In genomic region chr13:31818236-31818635, GRCh38 we compare ENCODE assay signal across 19 cellular contexts.
DNase-seq lines count a peak whose midpoint lies in the region; ATAC-seq, FAIRE-seq and TF ChIP-seq lines count a peak whose summit lies in the region.
"Had no signal": no experiment of that assay in that cellular context is flagged by ENCODE, and none has a peak within 500 bp of the region (broad histone marks: within the 10 kb centered on the region; RNA-seq: fewer than 3 reads in every experiment).

No MANE protein-coding gene starts in this region.

- in situ Hi-C loops in GM23248 (cut with MboI), result no loop called here

- FAIRE-seq in bronchial epithelial cell (lab: Jason Lieb, UNC), result no peak
- FAIRE-seq: A204.1, GM12878, HTR-8/SVneo, K562 had no signal

- no peak for ATAC-seq in activated T-cell treated with anti-CD3 and anti-CD28 coated beads, Interleukin-2, amount 50 U/mL, for 72 hours (replicated peaks in 1 of 2)
- ATAC-seq in HG03280 (IDR thresholded peaks at IDR 0.05; ENCODE audit: unreplicated experiment), result no peak
- ATAC-seq: GM12878, K562 had no signal

- peaks cover 5% of the 10 kb centered on the region for H3K9me3 ChIP-seq in GM23248 (ENCODE audit: low read depth)

- H4K20me1 ChIP-seq in GM23248 (ENCODE audit: insufficient read depth), result no peaks in the 10 kb centered on the region

- H3K4me1 Mint-ChIP-seq in activated T-cell treated with anti-CD3 and anti-CD28 coated beads, Interleukin-2, amount 50 U/mL, for 72 hours (ENCODE audit: low read depth), result no peaks in the 10 kb centered on the region
- H3K4me1 Mint-ChIP-seq: CD4-positive, alpha-beta memory T cell had no signal

- H3K27me3 ChIP-seq in GM23248 (replicated peaks; ENCODE audit: insufficient read depth) (no peaks in the 10 kb centered on the region), bronchial epithelial cell (ENCODE audit: control insufficient read depth, insufficient read depth, low read length) (no peaks in the 10 kb centered on the region)

- peaks cover 12% of the 10 kb centered on the region in 2 donors for H3K9me3 Mint-ChIP-seq in activated T-cell treated with anti-CD3 and anti-CD28 coated beads, Interleukin-2, amount 50 U/mL, for 72 hours

- no peak overlapping the region for H3K27ac ChIP-seq in GM23248
- H3K27ac ChIP-seq: C4-2B, HL-60 had no signal

- TF ChIP-seq CTCF in bronchial epithelial cell (IDR thresholded peaks at IDR 0.05; ENCODE audit: insufficient read depth, low read length, severe bottlenecking), result no peak

- peaks cover 4 to 8% of the 10 kb centered on the region in 2 donors for H3K36me3 Mint-ChIP-seq in activated T-cell treated with anti-CD3 and anti-CD28 coated beads, Interleukin-2, amount 50 U/mL, for 72 hours (ENCODE audit: insufficient read depth in 2 of 2)

- no peak overlapping the region for H2AFZ ChIP-seq in GM23248

- H3K36me3 ChIP-seq in GM23248 (ENCODE audit: low read depth), result no peaks in the 10 kb centered on the region
- H3K36me3 ChIP-seq in bronchial epithelial cell (ENCODE audit: control insufficient read depth, insufficient read depth, low read length), result no peaks in the 10 kb centered on the region
- H3K36me3 ChIP-seq: HAP-1 had no signal

- H3K4me3 ChIP-seq in GM23248 (no peak overlapping the region), bronchial epithelial cell (ENCODE audit: low read depth, low read length) (no peak overlapping the region)
- H3K4me3 ChIP-seq: GM12878, HAP-1, K562 had no signal

- no peak overlapping the region for H3K4me3 Mint-ChIP-seq in activated T-cell treated with anti-CD3 and anti-CD28 coated beads, Interleukin-2, amount 50 U/mL, for 72 hours
- H3K4me3 Mint-ChIP-seq: CD4-positive, alpha-beta memory T cell had no signal

- DNase-seq in GM23248 (peak; percentile 35), LHCN-M2 (ENCODE audit: low read depth) (peak; percentile 17), bronchial epithelial cell (ENCODE audit: low read depth) (peak; percentile 33), iris pigment epithelial cell (ENCODE audit: low read depth) (peak; percentile 7), NCI-H2196 treated with DMSO at 0.1 percent for 48 hours (lab: John Stamatoyannopoulos, UW; ENCODE audit: unreplicated experiment) (no peak), CD1c-positive myeloid dendritic cell (ENCODE audit: extremely low spot score) (no peak)
- no peak for DNase-seq in activated T-cell treated with anti-CD3 and anti-CD28 coated beads, Interleukin-2, amount 50 U/mL, for 72 hours
- DNase-seq: AML-193; CD4-positive, alpha-beta memory T cell; DMS79 treated with DMSO at 0.1 percent for 48 hours; IMR-90 had no signal

- H3F3A ChIP-seq in GM23248 (ENCODE audit: insufficient read depth), result peaks cover 14% of the 10 kb centered on the region

- no peak overlapping the region for H3K27ac Mint-ChIP-seq in activated T-cell treated with anti-CD3 and anti-CD28 coated beads, Interleukin-2, amount 50 U/mL, for 72 hours
- H3K27ac Mint-ChIP-seq: CD4-positive, alpha-beta memory T cell had no signal

- H3K79me2 ChIP-seq in GM23248 (ENCODE audit: insufficient read depth), result no peaks in the 10 kb centered on the region

- H3K4me1 ChIP-seq in GM23248 (ENCODE audit: insufficient read depth), result no peaks in the 10 kb centered on the region

- no peaks in the 10 kb centered on the region for H3K27me3 Mint-ChIP-seq in activated T-cell treated with anti-CD3 and anti-CD28 coated beads, Interleukin-2, amount 50 U/mL, for 72 hours (ENCODE audit: low read depth)
- H3K27me3 Mint-ChIP-seq: CD4-positive, alpha-beta memory T cell had no signal

- no peak overlapping the region for H3K9ac ChIP-seq in GM23248

- no peak overlapping the region for H3K4me2 ChIP-seq in GM23248 (ENCODE audit: unreplicated experiment)

- no peaks in the 10 kb centered on the region for H3K9me2 ChIP-seq in GM23248 (ENCODE audit: insufficient read depth)

Comparison
In these comparisons a context has a peak if more than half of its experiments do, and no peak if none do; other contexts are left out.
1. DNase-seq: peak in GM23248 (single experiment), LHCN-M2 (single experiment), bronchial epithelial cell (single experiment) and iris pigment epithelial cell (single experiment); none in NCI-H2196 treated with DMSO at 0.1 percent for 48 hours (single experiment), activated T-cell treated with anti-CD3 and anti-CD28 coated beads, Interleukin-2, amount 50 U/mL, for 72 hours (0 of 2) and CD1c-positive myeloid dendritic cell (single experiment).